Comparison of ENCODE assay signal across 17 cellular contexts in genomic region chr5:52043137-52043536, GRCh38.
DNase-seq lines count a peak whose midpoint lies in the region; ATAC-seq and TF ChIP-seq lines count a peak whose summit lies in the region.
"Had no signal": no experiment of that assay in that cellular context is flagged by ENCODE, and none has a peak within 500 bp of the region (broad histone marks: within the 10 kb centered on the region; RNA-seq: fewer than 3 reads in every experiment).

No MANE protein-coding gene starts in this region.

- ATAC-seq in GM18867 (IDR thresholded peaks at IDR 0.05; ENCODE audit: unreplicated experiment), result peak; percentile 11
- peak; percentile 61 for ATAC-seq in left lobe of liver
- no peak for ATAC-seq in lower lobe of right lung
- no peak for ATAC-seq in HG03457 (IDR thresholded peaks at IDR 0.05; ENCODE audit: unreplicated experiment)
- ATAC-seq: GM12878, HCT116, SK-N-SH treated with all-trans-retinoic acid at 6 μM for 48 hours, T-cell had no signal

- H3K4me3 ChIP-seq in HUES64 (ENCODE audit: low read length) (no peak overlapping the region), lower lobe of right lung (no peak overlapping the region)
- H3K4me3 ChIP-seq: GM12878, Peyer's patch had no signal

- no peaks in the 10 kb centered on the region for H3K36me3 ChIP-seq in HUES64 (ENCODE audit: insufficient read depth, low read length)
- H3K36me3 ChIP-seq in lower lobe of right lung, result no peaks in the 10 kb centered on the region
- H3K36me3 ChIP-seq: Peyer's patch had no signal

- no peak overlapping the region for H3K9ac ChIP-seq in HUES64 (ENCODE audit: low read depth, low read length)

- H3K9me3 ChIP-seq in HUES64 (ENCODE audit: insufficient read depth, low read depth, low read length), result no peaks in the 10 kb centered on the region
- no peaks in the 10 kb centered on the region for H3K9me3 ChIP-seq in lower lobe of right lung
- H3K9me3 ChIP-seq: Peyer's patch had no signal

- H3K27me3 ChIP-seq in HUES64 (ENCODE audit: insufficient read depth, low read length) (no peaks in the 10 kb centered on the region), lower lobe of right lung (ENCODE audit: low read depth) (no peaks in the 10 kb centered on the region)
- H3K27me3 ChIP-seq: Peyer's patch had no signal

- intact Hi-C loops in lower lobe of right lung (cut with DNase I), result no loop called here

- H3K4me1 ChIP-seq in HUES64 (ENCODE audit: insufficient read depth, low read length) (peaks cover 20% of the 10 kb centered on the region), lower lobe of right lung (no peaks in the 10 kb centered on the region)
- H3K4me1 ChIP-seq: Peyer's patch had no signal

- no peak for TF ChIP-seq CTCF in lower lobe of right lung (IDR thresholded peaks at IDR 0.05)

- H3K27ac ChIP-seq in HUES64 (ENCODE audit: low read depth, low read length), result peak overlapping the region; percentile 56; the same call in 1 of the 2 replicates
- H3K27ac ChIP-seq in lower lobe of right lung, result no peak overlapping the region
- H3K27ac ChIP-seq: Peyer's patch had no signal

- 94% methylated on average over 4 of the region's 4 CpGs for WGBS in HUES64

- peak; percentile 76 for DNase-seq in NCI-H69 (lab: John Stamatoyannopoulos, UW)
- DNase-seq in left lobe of liver (ENCODE audit: low spot score), result no peak
- DNase-seq in lower lobe of right lung, result no peak
- DNase-seq in activated naive CD4-positive, alpha-beta T cell treated with Interleukin-2 at 50 U/mL for 16 hours, result no peak
- DNase-seq: CD4-positive, CD25-positive, alpha-beta regulatory T cell; DND-41; GOT3; Kasumi-1; NCI-H2227 treated with DMSO at 0.1 percent for 48 hours; Peyer's patch; T-cell had no signal

Comparison
In these comparisons a context has a peak if more than half of its experiments do, and no peak if none do; other contexts are left out.
1. ATAC-seq: peak in GM18867 (single experiment) and left lobe of liver (single experiment); none in lower lobe of right lung (0 of 2) and HG03457 (single experiment).